8 cellular contexts compared by ENCODE assay signal in genomic region chr18:58044370-58045264, GRCh38. TPM values are rescaled to one million over a fixed set of nuclear protein-coding genes. Genes with fewer than 3 reads are reported as not detected.
DNase-seq lines count a peak whose midpoint lies in the region; ATAC-seq and TF ChIP-seq lines count a peak whose summit lies in the region.

No MANE protein-coding gene starts in this region.

- H2AFZ ChIP-seq in SK-N-SH (ENCODE audit: low read depth) = peak overlapping the region; percentile 98

- peaks cover 7% of the 10 kb centered on the region; the same call in 1 of the 2 replicates for H3K79me2 ChIP-seq in SK-N-SH (ENCODE audit: insufficient read depth)

- H3K9ac ChIP-seq in SK-N-SH = peak overlapping the region; percentile 57; the same call in 1 of the 2 replicates

- TF ChIP-seq RAD21 in SK-N-SH (IDR thresholded peaks at IDR 0.05; ENCODE audit: low read length) = no peak

- peaks cover 8% of the 10 kb centered on the region for H3F3A ChIP-seq in SK-N-SH (replicated peaks; ENCODE audit: insufficient read depth)

- H3K27ac Mint-ChIP-seq in Calu3 (ENCODE audit: unreplicated experiment) = peak overlapping the region; percentile 93

- peak overlapping the region; percentile 99 for H3K4me3 Mint-ChIP-seq in Calu3 (ENCODE audit: low read depth, unreplicated experiment)

- ATAC-seq in GM19463 (IDR thresholded peaks at IDR 0.05; ENCODE audit: unreplicated experiment) (peak; percentile 32), HG03521 (IDR thresholded peaks at IDR 0.05; ENCODE audit: unreplicated experiment) (peak; percentile 38), sciatic nerve (peak; percentile 40)

- no TSS peak for BruUV-seq in Calu3 (replicated peaks; lab: Mats Ljungman, UMichigan)

- DNase-seq in Calu3 (peak; percentile 48), SK-N-SH (peak; percentile 67), amygdala (lab: John Stamatoyannopoulos, UW) (peak in 46 of 56 donors; percentile 8 to 73 (median 42)), hypothalamus (lab: John Stamatoyannopoulos, UW) (peak in 44 of 51 donors; percentile 6 to 76 (median 39)), sciatic nerve (ENCODE audit: low spot score) (peak; percentile 70), putamen (ENCODE audit: low spot score) (no peak)

- peak overlapping the region in 1 of 2 experiments; percentile 47; a peak in 2 of 4 replicates for H3K27ac ChIP-seq in SK-N-SH (ENCODE audit: low read depth in 2 of 2, low read length in 1 of 2)

- peak overlapping the region; percentile 90 to 92 for H3K4me3 ChIP-seq in SK-N-SH (ENCODE audit: low read depth in 2 of 2, low read length in 1 of 2)

- H3K27me3 ChIP-seq in SK-N-SH (ENCODE audit: insufficient read depth) = no peaks in the 10 kb centered on the region

- H3K27me3 Mint-ChIP-seq in Calu3 (ENCODE audit: unreplicated experiment) = no peaks in the 10 kb centered on the region

- H3K9me2 ChIP-seq in SK-N-SH = no peaks in the 10 kb centered on the region

- peaks cover 0 to 10% of the 10 kb centered on the region in 2 experiments; a peak in 2 of 4 replicates for H3K4me1 ChIP-seq in SK-N-SH (ENCODE audit: control insufficient read depth in 1 of 2, insufficient read depth in 2 of 2, low read depth in 1 of 2, low read length in 1 of 2)

- TF ChIP-seq CTCF in Calu3 (IDR thresholded peaks at IDR 0.05; ENCODE audit: unreplicated experiment) (peak; percentile 57), SK-N-SH (IDR thresholded peaks at IDR 0.05) (0 out of 2 replicates have a peak, but pooled peaks have one; percentile 9)

- peak overlapping the region; percentile 91 for H3K4me2 ChIP-seq in SK-N-SH

- 1% methylated on average over 17 of the region's 95 CpGs for WGBS in SK-N-SH (ENCODE audit: low lambda C conversion rate)

- peaks cover 50% of the 10 kb centered on the region for H3K4me1 Mint-ChIP-seq in Calu3 (ENCODE audit: low read depth, unreplicated experiment)

- POLR2A ChIA-PET in SK-N-SH (lab: Yijun Ruan, JAX) = no interaction called here

- H3K9me3 Mint-ChIP-seq in Calu3 (ENCODE audit: low read depth, unreplicated experiment) = no peaks in the 10 kb centered on the region

- no peaks in the 10 kb centered on the region for H4K20me1 ChIP-seq in SK-N-SH (ENCODE audit: insufficient read depth)

- no peak for TF ChIP-seq EP300 in SK-N-SH (IDR thresholded peaks at IDR 0.05; ENCODE audit: borderline replicate concordance in 1 of 2, low read depth in 1 of 2, low read length in 1 of 2)

- no peaks in the 10 kb centered on the region for H3K9me3 ChIP-seq in SK-N-SH

- H3K36me3 Mint-ChIP-seq in Calu3 (ENCODE audit: insufficient read depth, unreplicated experiment) = peaks cover 44% of the 10 kb centered on the region

- no peaks in the 10 kb centered on the region for H3K36me3 ChIP-seq in SK-N-SH (replicated peaks in 1 of 2; ENCODE audit: control insufficient read depth in 1 of 2, insufficient read depth in 2 of 2, low read length in 1 of 2)

- intact Hi-C loops in Calu3 (cut with micrococcal nuclease; ENCODE audit: unreplicated experiment) (loop anchor here (2.0 to 10.0 kb wide), 6 partner anchors 43 to 410 kb away; no protein-coding TSS in a partner anchor), sciatic nerve (cut with DNase I) (loop anchor here (5.0 kb wide), 1 partner anchor 73 kb away; no protein-coding TSS in a partner anchor)

- CTCF ChIA-PET in Calu3 (lab: Charles Lee) = interaction anchor here (1.0 to 1.5 kb wide), 2 partner anchors 77 to 86 kb away, joined by 4 to 9 read pairs; no protein-coding TSS in a partner anchor
- CTCF ChIA-PET in SK-N-SH (lab: Yijun Ruan, JAX) = interaction anchor here (0.7 to 3.1 kb wide), 12 partner anchors 8 to 449 kb away, joined by 3 to 37 read pairs (median 4); no protein-coding TSS in a partner anchor

TF ChIP-seq in SK-N-SH, 30 proteins besides CTCF, POLR2A, EP300 and RAD21:
- TF ChIP-seq EZH2phosphoT487 (IDR thresholded peaks at IDR 0.05; ENCODE audit: borderline replicate concordance, low read depth) (no peak), RCOR1 (IDR thresholded peaks at IDR 0.05; ENCODE audit: low read length) (no peak), ELF1 (IDR thresholded peaks at IDR 0.05) (no peak), NRF1 (IDR thresholded peaks at IDR 0.05; ENCODE audit: low read depth, low read length) (no peak), FOXJ3 (CRISPR knock-in tag; IDR thresholded peaks at IDR 0.05) (no peak), MXI1 (IDR thresholded peaks at IDR 0.05; ENCODE audit: low read depth, low read length) (0 out of 2 replicates have a peak, but pooled peaks have one; percentile 5), MAX (IDR thresholded peaks at IDR 0.05; ENCODE audit: low read depth) (peak; percentile 37; the same call in 1 of the 2 replicates), JUND (IDR thresholded peaks at IDR 0.05) (no peak), REST (IDR thresholded peaks at IDR 0.05; ENCODE audit: low read depth, low read length) (no peak)

RNA-seq across cellular contexts. Expression of gene NEDD4L, which starts 0.6 kb away (rescaled TPM):
- total RNA-seq in Calu3 (2022) (213 TPM in 2 replicates), sciatic nerve (30.9 TPM)
- 11.0 and 13.2 TPM in 2 replicates for polyA plus RNA-seq in SK-N-SH (2012; rRNA removed)
- 9.0 and 10.9 TPM in 2 replicates for polyA plus RNA-seq in SK-N-SH (2012; cell fraction: cytosol; rRNA removed)
- 22.0 and 24.4 TPM in 2 replicates for polyA plus RNA-seq in SK-N-SH (2012; cell fraction: nucleus; rRNA removed)
